ENCODE assay signal across 10 cellular contexts in genomic region chr6:6654599-6655575, GRCh38.
DNase-seq lines count a peak whose midpoint lies in the region; ATAC-seq and TF ChIP-seq lines count a peak whose summit lies in the region.
"Had no signal": no experiment of that assay in that cellular context is flagged by ENCODE, and none has a peak within 500 bp of the region (broad histone marks: within the 10 kb centered on the region; RNA-seq: fewer than 3 reads in every experiment).

No MANE protein-coding gene starts in this region.

- intact Hi-C loops in body of pancreas (cut with DNase I) = no loop called here

- CTCF ChIA-PET in T-cell (lab: Charles Lee) = no interaction called here

- H3K9me3 ChIP-seq in BLaER1 (peaks cover 6% of the 10 kb centered on the region; the same call in 1 of the 2 replicates), body of pancreas (no peaks in the 10 kb centered on the region)

- no peaks in the 10 kb centered on the region for H3K27me3 Mint-ChIP-seq in T-cell
- H3K27me3 Mint-ChIP-seq in natural killer cell treated with Interleukin-12 subunit alpha and Interleukin-12 subunit beta and Interleukin-15 and Interleukin-18, amount 100 ng/mL, for 72 hours = no peaks in the 10 kb centered on the region

- POLR2A ChIA-PET in T-cell (lab: Charles Lee) = no interaction called here

- H3K4me3 ChIP-seq in BLaER1 (no peak overlapping the region), body of pancreas (no peak overlapping the region)
- H3K4me3 ChIP-seq: skin epidermis had no signal

- H3K27me3 ChIP-seq in BLaER1 (no peaks in the 10 kb centered on the region), body of pancreas (no peaks in the 10 kb centered on the region)

- no peaks in the 10 kb centered on the region for H3K9me3 Mint-ChIP-seq in T-cell
- H3K9me3 Mint-ChIP-seq in natural killer cell treated with Interleukin-12 subunit alpha and Interleukin-12 subunit beta and Interleukin-15 and Interleukin-18, amount 100 ng/mL, for 72 hours = no peaks in the 10 kb centered on the region

- peak overlapping the region; percentile 4 to 78 (median 10) for H3K4me3 Mint-ChIP-seq in T-cell
- peak overlapping the region; percentile 79 for H3K4me3 Mint-ChIP-seq in natural killer cell treated with Interleukin-12 subunit alpha and Interleukin-12 subunit beta and Interleukin-15 and Interleukin-18, amount 100 ng/mL, for 72 hours

- DNase-seq in T-cell (peak in 8 of 34 experiments; percentile 2 to 40 (median 16)), body of pancreas (peak in 1 of 4 donors; percentile 18), NCI-H774 (lab: John Stamatoyannopoulos, UW) (no peak)
- DNase-seq in natural killer cell treated with Interleukin-12 subunit alpha and Interleukin-12 subunit beta and Interleukin-15 and Interleukin-18, amount 100 ng/mL, for 72 hours (ENCODE audit: low spot score) = no peak
- DNase-seq: activated gamma-delta T cell had no signal

- peak overlapping the region; percentile 70 to 86 for H3K27ac Mint-ChIP-seq in T-cell
- peak overlapping the region; percentile 68 to 96 for H3K27ac Mint-ChIP-seq in natural killer cell treated with Interleukin-12 subunit alpha and Interleukin-12 subunit beta and Interleukin-15 and Interleukin-18, amount 100 ng/mL, for 72 hours

- H3K4me1 Mint-ChIP-seq in T-cell = peaks cover 76 to 92% (median 76%) of the 10 kb centered on the region in 3 donors
- peaks cover 47 to 79% of the 10 kb centered on the region in 2 donors for H3K4me1 Mint-ChIP-seq in natural killer cell treated with Interleukin-12 subunit alpha and Interleukin-12 subunit beta and Interleukin-15 and Interleukin-18, amount 100 ng/mL, for 72 hours (ENCODE audit: low read depth in 2 of 2)

- WGBS in body of pancreas, 2 donors = 72 to 82% methylated on average over 16 of the region's 16 CpGs

- ATAC-seq in T-cell (replicated peaks in 1 of 4) (peak; percentile 59 to 81 (median 71)), body of pancreas (peak; percentile 52), GM18520 (IDR thresholded peaks at IDR 0.05; ENCODE audit: unreplicated experiment) (no peak), HG02763 (IDR thresholded peaks at IDR 0.05; ENCODE audit: unreplicated experiment) (no peak), GM21723 (IDR thresholded peaks at IDR 0.05; ENCODE audit: unreplicated experiment) (no peak)
- ATAC-seq in natural killer cell treated with Interleukin-12 subunit alpha and Interleukin-12 subunit beta and Interleukin-15 and Interleukin-18, amount 100 ng/mL, for 72 hours = peak; percentile 65 to 71

- H4K20me1 ChIP-seq in BLaER1 = no peaks in the 10 kb centered on the region

- H3K4me2 ChIP-seq in BLaER1 = peak overlapping the region; percentile 72

- H3K4me1 ChIP-seq in BLaER1 (peaks cover 49% of the 10 kb centered on the region), body of pancreas (no peaks in the 10 kb centered on the region)

- H3K36me3 ChIP-seq in BLaER1 (no peaks in the 10 kb centered on the region), body of pancreas (replicated peaks in 1 of 2; ENCODE audit: insufficient read depth in 1 of 2, low read depth in 2 of 2) (no peaks in the 10 kb centered on the region)

- TF ChIP-seq POLR2A in body of pancreas (IDR thresholded peaks at IDR 0.05) = no peak

- H3K27ac ChIP-seq in BLaER1 (peak overlapping the region; percentile 61), body of pancreas (peak overlapping the region in 1 of 4 donors; percentile 29)

- H3K9ac ChIP-seq in BLaER1 = peak overlapping the region; percentile 51; the same call in 1 of the 2 replicates

- H3K36me3 Mint-ChIP-seq in T-cell = no peaks in the 10 kb centered on the region
- H3K36me3 Mint-ChIP-seq in natural killer cell treated with Interleukin-12 subunit alpha and Interleukin-12 subunit beta and Interleukin-15 and Interleukin-18, amount 100 ng/mL, for 72 hours = peaks cover 5% of the 10 kb centered on the region

- no peak for TF ChIP-seq CTCF in body of pancreas (IDR thresholded peaks at IDR 0.05)

Comparison
In these comparisons a context has a peak if more than half of its experiments do, and no peak if none do; other contexts are left out.
1. ATAC-seq: peak in T-cell (4 of 4), body of pancreas (single experiment) and natural killer cell treated with Interleukin-12 subunit alpha and Interleukin-12 subunit beta and Interleukin-15 and Interleukin-18, amount 100 ng/mL, for 72 hours (2 of 2); none in GM18520 (single experiment), HG02763 (single experiment) and GM21723 (single experiment).